Comparison of ENCODE assay signal across 15 cellular contexts in the genomic region with DNA sequence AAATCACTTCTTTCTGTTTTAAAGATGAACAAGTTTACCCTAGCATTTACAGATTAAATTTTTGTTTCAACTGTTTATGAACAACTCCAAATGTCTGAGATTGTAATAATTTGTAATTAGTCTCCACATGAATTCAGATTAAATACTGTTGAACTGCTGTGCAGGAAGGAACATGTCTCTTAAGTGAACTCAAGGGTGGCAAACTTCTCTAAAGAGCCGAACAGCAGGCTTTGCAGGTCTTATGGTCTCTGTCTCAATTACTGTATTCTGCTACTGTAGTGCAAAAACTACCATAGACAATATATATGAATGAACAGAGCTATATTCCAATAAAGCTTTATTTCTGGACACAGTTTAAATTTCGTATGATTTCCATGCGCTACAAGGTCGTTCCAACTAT.
"Had no signal": no experiment of that assay in that cellular context is flagged by ENCODE, and none has a peak within 500 bp of the region (broad histone marks: within the 10 kb centered on the region; RNA-seq: fewer than 3 reads in every experiment).

No MANE protein-coding gene starts in this region.

- H3K27ac Mint-ChIP-seq: activated naive CD4-positive, alpha-beta T cell treated with anti-CD3 and anti-CD28 coated beads, Interleukin-2, amount 50 U/mL, for 72 hours; neural progenitor cell had no signal

- H3K27me3 ChIP-seq: breast epithelium, heart right ventricle, left lung, neural progenitor cell, transverse colon had no signal

- H3K36me3 ChIP-seq: breast epithelium, heart right ventricle, left lung, transverse colon had no signal

- H3K4me3 Mint-ChIP-seq: neural progenitor cell had no signal

- H2AFZ ChIP-seq: neural progenitor cell, parathyroid adenoma had no signal

- H3K4me3 ChIP-seq: breast epithelium, heart right ventricle, neural progenitor cell, SK-N-MC, skin epidermis, transverse colon had no signal

- H3K9me3 ChIP-seq: breast epithelium, heart right ventricle, left lung, transverse colon had no signal

- DNase-seq: activated CD4-positive, alpha-beta T cell treated with anti-CD3 and anti-CD28 coated beads for 48 hours; activated effector memory CD4-positive, alpha-beta T cell treated with anti-CD3 and anti-CD28 coated beads, Interleukin-2, amount 50 U/mL, for 16 hours; anterior cingulate cortex; heart right ventricle; islet precursor cell; left lung; mesenchymal stem cell; T-helper 1 cell; transverse colon had no signal

- H3K9me3 Mint-ChIP-seq: activated naive CD4-positive, alpha-beta T cell treated with anti-CD3 and anti-CD28 coated beads, Interleukin-2, amount 50 U/mL, for 72 hours had no signal

- H3K4me2 ChIP-seq: neural progenitor cell had no signal

- ATAC-seq: activated naive CD4-positive, alpha-beta T cell treated with anti-CD3 and anti-CD28 coated beads, Interleukin-2, amount 50 U/mL, for 72 hours had no signal

- H3K9ac ChIP-seq: neural progenitor cell, parathyroid adenoma had no signal
